ENCODE assay signal across 29 cellular contexts in genomic region chr9:72467766-72468738, GRCh38. TPM values are rescaled to one million over a fixed set of nuclear protein-coding genes. Genes with fewer than 3 reads are reported as not detected.
A peak's percentile ranks its signal among the peaks of the same experiment; 100 is the strongest.
DNase-seq lines count a peak whose midpoint lies in the region; ATAC-seq and TF ChIP-seq lines count a peak whose summit lies in the region.
"Had no signal": no experiment of that assay in that cellular context is flagged by ENCODE, and none has a peak within 500 bp of the region (broad histone marks: within the 10 kb centered on the region; RNA-seq: fewer than 3 reads in every experiment).

No MANE protein-coding gene starts in this region.

- peak; percentile 55 for ATAC-seq in stimulated activated effector memory CD8-positive, alpha-beta T cell treated with anti-CD3 and anti-CD28 coated beads, Interleukin-12 subunit alpha, Interleukin-12 subunit beta, amount 100 ng/mL, for 72 hours
- no peak for ATAC-seq in stimulated activated naive CD8-positive, alpha-beta T cell treated with anti-CD3 and anti-CD28 coated beads, Interleukin-15, amount 100 ng/mL, for 72 hours
- no peak for ATAC-seq in HG03342 (IDR thresholded peaks at IDR 0.05; ENCODE audit: unreplicated experiment)
- ATAC-seq: A549; CD8-positive, alpha-beta T cell; Right ventricle myocardium inferior had no signal

- in situ Hi-C loops in astrocyte of the cerebellum (cut with HindIII; ENCODE audit: low sequenced_read_pairs), result no loop called here

- peaks cover 2% of the 10 kb centered on the region for H3K36me3 Mint-ChIP-seq in activated CD4-positive, alpha-beta T cell treated with anti-CD3 and anti-CD28 coated beads, Interleukin-2, amount 10 ng/mL, durations not matched to agents 24 days and 14 days (ENCODE audit: low read depth)
- H3K36me3 Mint-ChIP-seq in stimulated activated effector memory CD8-positive, alpha-beta T cell treated with anti-CD3 and anti-CD28 coated beads, Interleukin-12 subunit alpha, Interleukin-12 subunit beta, amount 100 ng/mL, for 72 hours, result no peaks in the 10 kb centered on the region
- H3K36me3 Mint-ChIP-seq: activated naive CD4-positive, alpha-beta T cell treated with anti-CD3 and anti-CD28 coated beads, Interleukin-2, amount 50 U/mL, for 24 hours; CD8-positive, alpha-beta T cell had no signal

- H3K4me3 ChIP-seq in astrocyte of the cerebellum (ENCODE audit: low read depth, low read length) (no peak overlapping the region), fibroblast of mammary gland (ENCODE audit: control insufficient read depth, low read depth, low read length) (no peak overlapping the region)
- H3K4me3 ChIP-seq: A549, pancreas, upper lobe of left lung had no signal

- intact Hi-C loops in activated CD4-positive, alpha-beta T cell treated with anti-CD3 and anti-CD28 coated beads, Interleukin-2, amount 10 ng/mL, durations not matched to agents 24 days and 14 days (cut with micrococcal nuclease), result no loop called here

- no peak overlapping the region for H3K4me3 Mint-ChIP-seq in activated CD4-positive, alpha-beta T cell treated with anti-CD3 and anti-CD28 coated beads, Interleukin-2, amount 10 ng/mL, durations not matched to agents 24 days and 14 days
- no peak overlapping the region for H3K4me3 Mint-ChIP-seq in stimulated activated effector memory CD8-positive, alpha-beta T cell treated with anti-CD3 and anti-CD28 coated beads, Interleukin-12 subunit alpha, Interleukin-12 subunit beta, amount 100 ng/mL, for 72 hours
- H3K4me3 Mint-ChIP-seq in stimulated activated naive CD8-positive, alpha-beta T cell treated with anti-CD3 and anti-CD28 coated beads, Interleukin-15, amount 100 ng/mL, for 72 hours, result no peak overlapping the region
- H3K4me3 Mint-ChIP-seq: activated naive CD4-positive, alpha-beta T cell treated with anti-CD3 and anti-CD28 coated beads, Interleukin-2, amount 50 U/mL, for 24 hours; B cell; CD8-positive, alpha-beta T cell; neural crest cell had no signal

- peaks cover 17% of the 10 kb centered on the region for H3K4me1 Mint-ChIP-seq in activated CD4-positive, alpha-beta T cell treated with anti-CD3 and anti-CD28 coated beads, Interleukin-2, amount 10 ng/mL, durations not matched to agents 24 days and 14 days
- H3K4me1 Mint-ChIP-seq in stimulated activated effector memory CD8-positive, alpha-beta T cell treated with anti-CD3 and anti-CD28 coated beads, Interleukin-12 subunit alpha, Interleukin-12 subunit beta, amount 100 ng/mL, for 72 hours, result peaks cover 10% of the 10 kb centered on the region
- H3K4me1 Mint-ChIP-seq in stimulated activated naive CD8-positive, alpha-beta T cell treated with anti-CD3 and anti-CD28 coated beads, Interleukin-15, amount 100 ng/mL, for 72 hours, result peaks cover 15% of the 10 kb centered on the region

- peaks cover 7% of the 10 kb centered on the region for H3K9me3 Mint-ChIP-seq in activated CD4-positive, alpha-beta T cell treated with anti-CD3 and anti-CD28 coated beads, Interleukin-2, amount 10 ng/mL, durations not matched to agents 24 days and 14 days
- no peaks in the 10 kb centered on the region for H3K9me3 Mint-ChIP-seq in stimulated activated effector memory CD8-positive, alpha-beta T cell treated with anti-CD3 and anti-CD28 coated beads, Interleukin-12 subunit alpha, Interleukin-12 subunit beta, amount 100 ng/mL, for 72 hours
- H3K9me3 Mint-ChIP-seq in stimulated activated naive CD8-positive, alpha-beta T cell treated with anti-CD3 and anti-CD28 coated beads, Interleukin-15, amount 100 ng/mL, for 72 hours, result peaks cover 0 to 6% of the 10 kb centered on the region in 2 donors
- H3K9me3 Mint-ChIP-seq: CD8-positive, alpha-beta T cell had no signal

- H3K27ac Mint-ChIP-seq in activated CD4-positive, alpha-beta T cell treated with anti-CD3 and anti-CD28 coated beads, Interleukin-2, amount 10 ng/mL, durations not matched to agents 24 days and 14 days, result no peak overlapping the region
- no peak overlapping the region for H3K27ac Mint-ChIP-seq in stimulated activated effector memory CD8-positive, alpha-beta T cell treated with anti-CD3 and anti-CD28 coated beads, Interleukin-12 subunit alpha, Interleukin-12 subunit beta, amount 100 ng/mL, for 72 hours
- H3K27ac Mint-ChIP-seq in stimulated activated naive CD8-positive, alpha-beta T cell treated with anti-CD3 and anti-CD28 coated beads, Interleukin-15, amount 100 ng/mL, for 72 hours, result no peak overlapping the region
- H3K27ac Mint-ChIP-seq: activated naive CD4-positive, alpha-beta T cell treated with anti-CD3 and anti-CD28 coated beads, Interleukin-2, amount 50 U/mL, for 24 hours; B cell; CD8-positive, alpha-beta T cell had no signal

- peak; percentile 44 for DNase-seq in activated CD4-positive, alpha-beta T cell treated with anti-CD3 and anti-CD28 coated beads, Interleukin-2, amount 10 ng/mL, durations not matched to agents 24 days and 14 days
- DNase-seq in activated CD4-positive, alpha-beta T cell treated with anti-CD3 and anti-CD28 coated beads, Interleukin-2, amount 50 U/mL, for 1 hour, result no peak
- DNase-seq in astrocyte of the cerebellum (ENCODE audit: low read depth) (peak; percentile 55), fibroblast of mammary gland (ENCODE audit: low read depth) (peak; percentile 37), NOMO-1 (lab: John Stamatoyannopoulos, UW; ENCODE audit: unreplicated experiment in 2 of 2) (no peak)
- DNase-seq in stimulated activated effector memory CD8-positive, alpha-beta T cell treated with anti-CD3 and anti-CD28 coated beads, Interleukin-12 subunit alpha, Interleukin-12 subunit beta, amount 100 ng/mL, for 72 hours (ENCODE audit: low spot score in 2 of 2), result no peak
- no peak for DNase-seq in stimulated activated naive CD8-positive, alpha-beta T cell treated with anti-CD3 and anti-CD28 coated beads, Interleukin-15, amount 100 ng/mL, for 72 hours
- DNase-seq: activated CD4-positive, alpha-beta T cell treated with anti-CD3 and anti-CD28 coated beads, Interleukin-2, amount 50 U/mL, for 48 hours; CD8-positive, alpha-beta T cell; central memory CD4-positive, alpha-beta T cell; DMS 273 treated with DMSO at 0.1 percent for 48 hours; glutamatergic neuron; GOT3; kidney; NCI-H2081; NCI-H774; pancreas; retina; stimulated activated CD4-positive, alpha-beta T cell treated with anti-CD3 and anti-CD28 coated beads, Interleukin-2, amount 100 ng/mL, for 48 hours; upper lobe of left lung; WERI-Rb-1 had no signal

- no peaks in the 10 kb centered on the region for H3K27me3 Mint-ChIP-seq in activated CD4-positive, alpha-beta T cell treated with anti-CD3 and anti-CD28 coated beads, Interleukin-2, amount 10 ng/mL, durations not matched to agents 24 days and 14 days
- no peaks in the 10 kb centered on the region for H3K27me3 Mint-ChIP-seq in stimulated activated naive CD8-positive, alpha-beta T cell treated with anti-CD3 and anti-CD28 coated beads, Interleukin-15, amount 100 ng/mL, for 72 hours
- H3K27me3 Mint-ChIP-seq: B cell had no signal

- TF ChIP-seq CTCF in astrocyte of the cerebellum (IDR thresholded peaks at IDR 0.05; ENCODE audit: low read depth, low read length, missing control alignments) (no peak), fibroblast of mammary gland (conservative IDR thresholded peaks at IDR 0.05; ENCODE audit: control insufficient read depth, insufficient read depth, low read depth, low read length) (no peak)

RNA-seq across cellular contexts. Expression of gene TMC1, which starts 53.4 kb away (rescaled TPM):
- total RNA-seq in activated CD4-positive, alpha-beta T cell treated with anti-CD3 and anti-CD28 coated beads, Interleukin-2, amount 10 ng/mL, durations not matched to agents 24 days and 14 days, result not detected in 2 replicates
- total RNA-seq: B cell; CD8-positive, alpha-beta T cell; liver; mucosa of gallbladder; pancreas; Right ventricle myocardium inferior had no signal

Comparison
In these comparisons a context has a peak if more than half of its experiments do, and no peak if none do; other contexts are left out.
1. DNase-seq: peak in activated CD4-positive, alpha-beta T cell treated with anti-CD3 and anti-CD28 coated beads, Interleukin-2, amount 10 ng/mL, durations not matched to agents 24 days and 14 days (single experiment), astrocyte of the cerebellum (single experiment) and fibroblast of mammary gland (single experiment); none in activated CD4-positive, alpha-beta T cell treated with anti-CD3 and anti-CD28 coated beads, Interleukin-2, amount 50 U/mL, for 1 hour (single experiment), stimulated activated effector memory CD8-positive, alpha-beta T cell treated with anti-CD3 and anti-CD28 coated beads, Interleukin-12 subunit alpha, Interleukin-12 subunit beta, amount 100 ng/mL, for 72 hours (0 of 2), stimulated activated naive CD8-positive, alpha-beta T cell treated with anti-CD3 and anti-CD28 coated beads, Interleukin-15, amount 100 ng/mL, for 72 hours (0 of 2) and NOMO-1 (0 of 2).